Comparison of ENCODE assay signal across 1 cellular context in the genomic region with DNA sequence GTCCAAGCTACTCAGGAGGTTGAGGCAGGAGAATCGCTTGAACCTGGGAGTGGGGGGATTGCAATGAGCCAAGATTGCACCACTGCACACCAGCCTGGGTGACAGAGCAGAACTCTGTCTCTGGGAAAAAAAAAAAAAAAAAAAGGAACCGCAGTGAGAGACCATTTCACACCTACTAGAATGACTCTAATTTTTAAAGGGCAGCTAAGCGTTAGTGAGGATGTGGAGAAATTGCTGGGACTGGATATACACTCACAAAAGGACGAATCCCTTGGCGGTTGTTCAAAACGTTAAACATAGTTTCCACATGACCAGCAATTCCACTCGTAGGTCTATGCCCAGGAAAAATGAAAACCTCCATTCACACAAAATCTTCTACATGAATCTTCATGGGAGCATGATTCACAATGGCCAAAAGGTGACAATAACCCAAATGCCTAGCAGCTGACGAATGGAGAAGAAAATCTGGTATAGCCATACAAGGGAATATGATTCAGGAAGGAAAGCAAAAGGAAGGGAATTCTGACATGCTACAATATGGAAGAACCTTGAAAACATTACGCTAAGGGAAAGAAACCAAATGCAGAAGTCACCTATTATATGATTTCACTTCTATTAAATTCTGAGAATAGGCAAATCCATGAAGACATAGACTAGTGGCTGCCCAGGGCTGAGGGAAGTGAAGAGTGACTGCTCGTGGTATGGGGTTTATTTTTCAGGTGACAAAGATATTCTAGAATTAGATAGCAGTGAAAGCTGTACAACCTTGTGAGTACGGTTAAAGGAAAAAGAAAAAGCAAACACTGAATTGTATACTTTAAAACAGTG.
TF ChIP-seq lines count a peak whose summit lies in the region.

No MANE protein-coding gene starts in this region.

TF ChIP-seq in GM12878, 131 proteins besides CTCF, POLR2A, EP300 and RAD21 (continued from another document):
- TF ChIP-seq ZBED1 (IDR thresholded peaks at IDR 0.05; ENCODE audit: borderline replicate concordance) (no peak), CBX3 (IDR thresholded peaks at IDR 0.05; ENCODE audit: borderline replicate concordance, low read depth) (no peak), NR2C2 (IDR thresholded peaks at IDR 0.05; ENCODE audit: borderline replicate concordance, control insufficient read depth, insufficient read length, low read depth) (no peak), RELA (IDR thresholded peaks at IDR 0.05; ENCODE audit: borderline replicate concordance, partially characterized antibody) (no peak), MYB (IDR thresholded peaks at IDR 0.05; ENCODE audit: borderline replicate concordance, low read depth, low read length) (no peak), BHLHE40 (IDR thresholded peaks at IDR 0.05; ENCODE audit: borderline replicate concordance in 1 of 2, low read depth in 2 of 2, low read length in 1 of 2) (0 out of 4 replicates have a peak, but pooled peaks of 1 of the 2 experiments have one; percentile 15), TCF7 (IDR thresholded peaks at IDR 0.05; ENCODE audit: borderline replicate concordance) (no peak), SIN3A (IDR thresholded peaks at IDR 0.05; ENCODE audit: low read depth, low read length) (no peak), MEF2A (IDR thresholded peaks at IDR 0.05; ENCODE audit: insufficient read depth, low read depth, low read length) (no peak)
